27 cellular contexts compared by ENCODE assay signal in genomic region chr4:24743931-24744330, GRCh38. TPM values are rescaled to one million over a fixed set of nuclear protein-coding genes. Genes with fewer than 3 reads are reported as not detected.
DNase-seq lines count a peak whose midpoint lies in the region; ATAC-seq, FAIRE-seq and TF ChIP-seq lines count a peak whose summit lies in the region.
"Had no signal": no experiment of that assay in that cellular context is flagged by ENCODE, and none has a peak within 500 bp of the region (broad histone marks: within the 10 kb centered on the region; RNA-seq: fewer than 3 reads in every experiment).

No MANE protein-coding gene starts in this region.

- H3K9me3 ChIP-seq in astrocyte (ENCODE audit: insufficient read depth, low read depth, low read length) (no peaks in the 10 kb centered on the region), iPS DF 6.9 (ENCODE audit: control insufficient read depth, insufficient read depth, low read length) (no peaks in the 10 kb centered on the region), neural progenitor cell (ENCODE audit: low read depth) (no peaks in the 10 kb centered on the region)
- H3K9me3 ChIP-seq: A549, ascending aorta, Caco-2, left lung, neutrophil, SK-N-SH had no signal

- no peak overlapping the region for H2AFZ ChIP-seq in astrocyte (ENCODE audit: low read depth, low read length)
- H2AFZ ChIP-seq in neural progenitor cell (replicated peaks): no peak overlapping the region

- no peaks in the 10 kb centered on the region for H3K4me1 ChIP-seq in astrocyte (ENCODE audit: insufficient read depth, low read length)
- H3K4me1 ChIP-seq in iPS DF 6.9 (ENCODE audit: control insufficient read depth, insufficient read depth, low read length): no peaks in the 10 kb centered on the region
- H3K4me1 ChIP-seq in neural progenitor cell: peaks cover 16% of the 10 kb centered on the region
- H3K4me1 ChIP-seq: A549, ascending aorta, Caco-2, left lung had no signal

- H3K27me3 ChIP-seq in astrocyte (ENCODE audit: insufficient read depth, low read length) (no peaks in the 10 kb centered on the region), iPS DF 6.9 (ENCODE audit: control insufficient read depth, insufficient read depth, low read length) (no peaks in the 10 kb centered on the region), neural progenitor cell (no peaks in the 10 kb centered on the region)
- H3K27me3 ChIP-seq: ascending aorta, left lung, neutrophil had no signal

- no peaks in the 10 kb centered on the region for H4K20me1 ChIP-seq in astrocyte (ENCODE audit: insufficient read depth, low read length)
- no peaks in the 10 kb centered on the region for H4K20me1 ChIP-seq in neural progenitor cell (ENCODE audit: low read depth)

- no peaks in the 10 kb centered on the region for H3K27me3 Mint-ChIP-seq in astrocyte (ENCODE audit: low read depth, unreplicated experiment)
- peaks cover 8% of the 10 kb centered on the region for H3K27me3 Mint-ChIP-seq in neural progenitor cell (ENCODE audit: insufficient read depth, low read depth)

- ATAC-seq in HG02798 (IDR thresholded peaks at IDR 0.05; ENCODE audit: poor library complexity, unreplicated experiment): no peak
- no peak for ATAC-seq in GM21390 (IDR thresholded peaks at IDR 0.05; ENCODE audit: unreplicated experiment)
- ATAC-seq: A549, left lung had no signal

- no peak overlapping the region for H3K4me2 ChIP-seq in astrocyte (ENCODE audit: low read length)
- H3K4me2 ChIP-seq in neural progenitor cell: peak overlapping the region; percentile 45
- H3K4me2 ChIP-seq: A549, SK-N-SH had no signal

- no peaks in the 10 kb centered on the region for H3K36me3 Mint-ChIP-seq in astrocyte (ENCODE audit: low read depth, unreplicated experiment)
- H3K36me3 Mint-ChIP-seq in neural progenitor cell: peaks cover 2% of the 10 kb centered on the region
- H3K36me3 Mint-ChIP-seq: activated naive CD8-positive, alpha-beta T cell; type B pancreatic cell had no signal

- H3K9me3 Mint-ChIP-seq in astrocyte (ENCODE audit: unreplicated experiment) (no peaks in the 10 kb centered on the region), neural progenitor cell (no peaks in the 10 kb centered on the region)

- H3K9ac ChIP-seq in astrocyte (ENCODE audit: low read length) (no peak overlapping the region), neural progenitor cell (no peak overlapping the region)
- H3K9ac ChIP-seq: SK-N-SH had no signal

- H3K79me2 ChIP-seq in astrocyte (ENCODE audit: insufficient read depth, low read length): no peaks in the 10 kb centered on the region
- no peaks in the 10 kb centered on the region for H3K79me2 ChIP-seq in neural progenitor cell (ENCODE audit: low read depth)

- WGBS in iPS DF 6.9 (ENCODE audit: insufficient coverage, insufficient read length): no CpG with 5 or more reads among the region's 5 CpGs

- TF ChIP-seq CTCF in astrocyte (IDR thresholded peaks at IDR 0.05; ENCODE audit: insufficient read depth, low read depth, low read length) (no peak), neural progenitor cell (IDR thresholded peaks at IDR 0.05) (no peak)

- H3F3A ChIP-seq in neural progenitor cell (ENCODE audit: low read depth): peaks cover 30% of the 10 kb centered on the region

- peak overlapping the region; percentile 70 for H3K27ac Mint-ChIP-seq in astrocyte (ENCODE audit: unreplicated experiment)
- H3K27ac Mint-ChIP-seq in neural progenitor cell: no peak overlapping the region
- H3K27ac Mint-ChIP-seq: activated naive CD8-positive, alpha-beta T cell; type B pancreatic cell had no signal

- H3K27ac ChIP-seq in astrocyte (ENCODE audit: low read depth, low read length) (no peak overlapping the region), iPS DF 6.9 (ENCODE audit: low read length) (no peak overlapping the region), neural progenitor cell (peak overlapping the region; percentile 85)
- H3K27ac ChIP-seq: A549, ascending aorta, left lung, neutrophil, VCaP had no signal

- H3K4me3 Mint-ChIP-seq in astrocyte (ENCODE audit: unreplicated experiment) (no peak overlapping the region), neural progenitor cell (peak overlapping the region; percentile 66)
- H3K4me3 Mint-ChIP-seq: activated naive CD8-positive, alpha-beta T cell; type B pancreatic cell had no signal

- FAIRE-seq in astrocyte (lab: Jason Lieb, UNC): no peak
- FAIRE-seq: A549 had no signal

- H3K4me1 Mint-ChIP-seq in astrocyte (ENCODE audit: low read depth, unreplicated experiment) (peaks cover 3% of the 10 kb centered on the region), neural progenitor cell (peaks cover 18% of the 10 kb centered on the region)

- no peaks in the 10 kb centered on the region for H3K36me3 ChIP-seq in astrocyte (ENCODE audit: insufficient read depth, low read length)
- H3K36me3 ChIP-seq in iPS DF 6.9 (ENCODE audit: control insufficient read depth, insufficient read depth, low read length): no peaks in the 10 kb centered on the region
- H3K36me3 ChIP-seq in neural progenitor cell: no peaks in the 10 kb centered on the region
- H3K36me3 ChIP-seq: ascending aorta, left lung, neutrophil had no signal

- DNase-seq in AG20443 (ENCODE audit: low spot score): peak; percentile 20
- DNase-seq in astrocyte (ENCODE audit: low read depth): peak; percentile 68
- DNase-seq in iPS DF 6.9 (ENCODE audit: low read depth, low spot score): peak; percentile 39
- peak; percentile 89 for DNase-seq in neural progenitor cell (ENCODE audit: low spot score)
- DNase-seq in germinal center (ENCODE audit: low spot score): no peak
- DNase-seq in NCI-H526 treated with DMSO at 0.1 percent for 48 hours (lab: John Stamatoyannopoulos, UW): no peak
- DNase-seq: activated CD4-positive, alpha-beta T cell treated with anti-CD3 and anti-CD28 coated beads, Interleukin-2, amount 50 U/mL, for 1 hour; Caco-2; cerebellar nuclear complex; DMS79 treated with DMSO at 0.1 percent for 48 hours; effector memory CD4-positive, alpha-beta T cell; GOT3; KBM-7; left lung; MM.1S; NCI-H1436 treated with DMSO at 0.1 percent for 48 hours; SK-N-SH had no signal

- H3K4me3 ChIP-seq in astrocyte (ENCODE audit: insufficient read depth, low read depth, low read length) (no peak overlapping the region), iPS DF 6.9 (ENCODE audit: low read length) (no peak overlapping the region), neural progenitor cell (no peak overlapping the region)
- H3K4me3 ChIP-seq: A549, ascending aorta, left lung had no signal

RNA-seq across cellular contexts. Expression of gene SOD3, which starts 51.4 kb away (rescaled TPM):
- total RNA-seq in astrocyte: 8.6 and 12.0 TPM in 2 replicates
- total RNA-seq in neural progenitor cell (ENCODE audit: low replicate concordance): 0.11 and 1.6 TPM in 2 replicates
- total RNA-seq: mononuclear cell; T-helper 2 cell treated with Interferon-gamma antibody and Interleukin-4, amounts not matched to agents 100 ng/mL and 5 ng/mL, for 36 hours had no signal

Comparison
In these comparisons a context has a peak if more than half of its experiments do, and no peak if none do; other contexts are left out.
1. DNase-seq: peak in AG20443 (single experiment), astrocyte (single experiment), iPS DF 6.9 (single experiment) and neural progenitor cell (single experiment); none in germinal center (single experiment) and NCI-H526 treated with DMSO at 0.1 percent for 48 hours (single experiment).